In the genomic region with DNA sequence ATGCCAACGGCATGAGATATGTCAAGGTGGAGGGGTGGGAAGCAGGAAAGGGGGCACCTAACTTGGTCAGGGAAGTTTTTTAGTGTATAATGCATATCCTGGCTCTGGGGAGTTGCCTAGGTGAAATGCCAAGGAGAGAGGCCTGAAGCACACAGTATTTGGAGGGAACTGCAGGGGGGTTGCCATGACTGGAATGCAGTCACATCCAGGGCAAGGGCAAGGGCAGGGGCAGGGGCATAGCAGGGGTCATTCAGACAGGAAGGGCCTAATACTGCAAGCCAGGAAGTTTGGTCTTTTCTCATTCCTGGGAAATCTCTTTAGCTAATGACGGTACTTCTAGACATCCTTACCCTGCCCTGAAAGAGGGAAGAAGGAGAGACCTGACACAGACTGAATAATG, we compare ENCODE assay signal across 24 cellular contexts.
"Had no signal": no experiment of that assay in that cellular context is flagged by ENCODE, and none has a peak within 500 bp of the region (broad histone marks: within the 10 kb centered on the region; RNA-seq: fewer than 3 reads in every experiment).

No MANE protein-coding gene starts in this region.

- H3K4me3 ChIP-seq: coronary artery, gastroesophageal sphincter, heart left ventricle, hepatocyte, neural progenitor cell, right lobe of liver, suprapubic skin, transverse colon, upper lobe of right lung, vagina had no signal

- H3K9me3 Mint-ChIP-seq: stimulated activated naive CD8-positive, alpha-beta T cell treated with anti-CD3 and anti-CD28 coated beads, Interleukin-15, amount 100 ng/mL, for 72 hours had no signal

- DNase-seq: effector memory CD8-positive, alpha-beta T cell; foreskin keratinocyte; heart left ventricle; mesenchymal stem cell; midbrain; naive thymus-derived CD4-positive, alpha-beta T cell; right lobe of liver; small intestine; stimulated activated CD4-positive, alpha-beta T cell treated with anti-CD3 and anti-CD28 coated beads, Interleukin-15, amount 100 ng/mL, for 24 hours; stimulated activated CD4-positive, alpha-beta T cell treated with anti-CD3 and anti-CD28 coated beads, Interleukin-2, amount 100 ng/mL, for 48 hours; stimulated activated naive B cell treated with anti-CD40 and anti-IgM and Interleukin-4, amounts not matched to agents 10 μg/mL and 1 μg/mL and 100 μg/mL, for 72 hours; stimulated activated naive CD8-positive, alpha-beta T cell treated with anti-CD3 and anti-CD28 coated beads, Interleukin-15, amount 100 ng/mL, for 72 hours; transverse colon; upper lobe of right lung had no signal

- H3K9ac ChIP-seq: neural progenitor cell, parathyroid adenoma had no signal

- H3K4me3 Mint-ChIP-seq: effector memory CD8-positive, alpha-beta T cell; naive thymus-derived CD4-positive, alpha-beta T cell; nephron; neural progenitor cell; stimulated activated naive B cell treated with anti-CD40 and anti-IgM and Interleukin-4, amounts not matched to agents 10 μg/mL and 1 μg/mL and 100 μg/mL, for 72 hours; stimulated activated naive CD8-positive, alpha-beta T cell treated with anti-CD3 and anti-CD28 coated beads, Interleukin-15, amount 100 ng/mL, for 72 hours had no signal

- H3K36me3 ChIP-seq: gastroesophageal sphincter, heart left ventricle, neural progenitor cell, right lobe of liver, suprapubic skin, transverse colon, upper lobe of right lung, vagina had no signal

- H3K27ac Mint-ChIP-seq: effector memory CD8-positive, alpha-beta T cell; naive thymus-derived CD4-positive, alpha-beta T cell; nephron; neural progenitor cell; progenitor cell of endocrine pancreas; stimulated activated naive B cell treated with anti-CD40 and anti-IgM and Interleukin-4, amounts not matched to agents 10 μg/mL and 1 μg/mL and 100 μg/mL, for 72 hours; stimulated activated naive CD8-positive, alpha-beta T cell treated with anti-CD3 and anti-CD28 coated beads, Interleukin-15, amount 100 ng/mL, for 72 hours had no signal

- H3K4me1 ChIP-seq: foreskin keratinocyte, gastroesophageal sphincter, heart left ventricle, neural progenitor cell, parathyroid adenoma, right lobe of liver, suprapubic skin, transverse colon, upper lobe of right lung, vagina had no signal

- H3K4me1 Mint-ChIP-seq: naive thymus-derived CD4-positive, alpha-beta T cell; nephron; stimulated activated naive B cell treated with anti-CD40 and anti-IgM and Interleukin-4, amounts not matched to agents 10 μg/mL and 1 μg/mL and 100 μg/mL, for 72 hours; stimulated activated naive CD8-positive, alpha-beta T cell treated with anti-CD3 and anti-CD28 coated beads, Interleukin-15, amount 100 ng/mL, for 72 hours had no signal

- H3K27me3 Mint-ChIP-seq: effector memory CD8-positive, alpha-beta T cell; naive thymus-derived CD4-positive, alpha-beta T cell; progenitor cell of endocrine pancreas; stimulated activated naive B cell treated with anti-CD40 and anti-IgM and Interleukin-4, amounts not matched to agents 10 μg/mL and 1 μg/mL and 100 μg/mL, for 72 hours; stimulated activated naive CD8-positive, alpha-beta T cell treated with anti-CD3 and anti-CD28 coated beads, Interleukin-15, amount 100 ng/mL, for 72 hours had no signal

- H3K27me3 ChIP-seq: gastroesophageal sphincter, heart left ventricle, hepatocyte, neural progenitor cell, right lobe of liver, suprapubic skin, transverse colon, upper lobe of right lung, vagina had no signal

- H3K36me3 Mint-ChIP-seq: naive thymus-derived CD4-positive, alpha-beta T cell; neural progenitor cell; stimulated activated naive B cell treated with anti-CD40 and anti-IgM and Interleukin-4, amounts not matched to agents 10 μg/mL and 1 μg/mL and 100 μg/mL, for 72 hours had no signal

- H3K4me2 ChIP-seq: hepatocyte, neural progenitor cell had no signal

- H3K27ac ChIP-seq: coronary artery, epithelial cell of prostate, foreskin keratinocyte, gastroesophageal sphincter, heart left ventricle, hepatocyte, neural progenitor cell, parathyroid adenoma, right lobe of liver, suprapubic skin, transverse colon, upper lobe of right lung, vagina had no signal

- H3K79me2 ChIP-seq: hepatocyte, parathyroid adenoma had no signal

- H3K9me3 ChIP-seq: right lobe of liver, suprapubic skin, transverse colon, upper lobe of right lung, vagina had no signal
